12 cellular contexts compared by ENCODE assay signal in the genomic region with DNA sequence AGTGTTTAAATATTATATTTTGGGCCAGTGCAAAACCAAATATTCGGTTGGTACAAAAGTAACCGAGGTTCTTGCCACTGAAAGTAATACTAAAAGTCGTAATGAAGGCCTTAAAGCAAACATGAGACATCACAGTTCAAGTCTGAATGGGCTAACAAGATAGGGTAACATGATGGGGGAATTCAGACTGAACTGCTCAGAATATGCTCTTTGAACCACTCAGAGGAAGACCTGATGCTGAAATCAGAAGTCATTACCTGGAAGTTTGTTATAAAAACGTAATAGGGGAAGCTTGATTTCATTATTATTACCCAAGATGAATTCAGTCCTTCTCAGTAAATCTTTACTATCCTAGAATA. TPM values are rescaled to one million over a fixed set of nuclear protein-coding genes. Genes with fewer than 3 reads are reported as not detected.
DNase-seq lines count a peak whose midpoint lies in the region; ATAC-seq and TF ChIP-seq lines count a peak whose summit lies in the region.
"Had no signal": no experiment of that assay in that cellular context is flagged by ENCODE, and none has a peak within 500 bp of the region (broad histone marks: within the 10 kb centered on the region; RNA-seq: fewer than 3 reads in every experiment).

No MANE protein-coding gene starts in this region.

- peak overlapping the region; percentile 51 to 77 for H3K4me3 Mint-ChIP-seq in activated T-cell treated with anti-CD3 and anti-CD28 coated beads, Interleukin-2, amount 50 U/mL, for 72 hours
- peak overlapping the region; percentile 30 for H3K4me3 Mint-ChIP-seq in activated T-helper 1 cell treated with anti-CD3 and anti-CD28 coated beads, Interleukin-12 subunit alpha, Interleukin-12 subunit beta, Interleukin-2, Interleukin-4 antibody, amounts not matched to agents 30 ng/mL and 10 ng/mL and 1 ng/mL, durations not matched to agents 14 hours and 24 hours and 36 hours

- no peak overlapping the region for H3K27ac ChIP-seq in foreskin keratinocyte

- no peak for TF ChIP-seq CTCF in foreskin keratinocyte (conservative IDR thresholded peaks at IDR 0.05)

- H3K4me1 ChIP-seq in foreskin keratinocyte, result no peaks in the 10 kb centered on the region

- intact Hi-C loops in activated T-helper 1 cell treated with anti-CD3 and anti-CD28 coated beads, Interleukin-12 subunit alpha, Interleukin-12 subunit beta, Interleukin-2, Interleukin-4 antibody, amounts not matched to agents 30 ng/mL and 10 ng/mL and 1 ng/mL, durations not matched to agents 14 hours and 24 hours and 36 hours (cut with micrococcal nuclease), result loop anchor here (1.0 to 5.0 kb wide), 9 partner anchors 8 to 1840 kb away; partner anchors contain the start of gene SRSF7

- ATAC-seq in activated T-cell treated with anti-CD3 and anti-CD28 coated beads, Interleukin-2, amount 50 U/mL, for 72 hours (replicated peaks in 1 of 2), result peak; percentile 87 to 91
- ATAC-seq in GM21423 (IDR thresholded peaks at IDR 0.05; ENCODE audit: unreplicated experiment), result peak; percentile 52
- peak; percentile 89 for ATAC-seq in stimulated activated naive CD8-positive, alpha-beta T cell treated with anti-CD3 and anti-CD28 coated beads, Interleukin-15, Interleukin-2, amounts not matched to agents 100 U/mL and 50 U/mL, for 24 hours
- no peak for ATAC-seq in foreskin keratinocyte
- ATAC-seq in GM18861 (IDR thresholded peaks at IDR 0.05; ENCODE audit: unreplicated experiment), result no peak
- no peak for ATAC-seq in GM21360 (IDR thresholded peaks at IDR 0.05; ENCODE audit: unreplicated experiment)

- peaks cover 0 to 4% of the 10 kb centered on the region in 2 donors for H3K9me3 Mint-ChIP-seq in activated T-cell treated with anti-CD3 and anti-CD28 coated beads, Interleukin-2, amount 50 U/mL, for 72 hours
- H3K9me3 Mint-ChIP-seq in activated T-helper 1 cell treated with anti-CD3 and anti-CD28 coated beads, Interleukin-12 subunit alpha, Interleukin-12 subunit beta, Interleukin-2, Interleukin-4 antibody, amounts not matched to agents 30 ng/mL and 10 ng/mL and 1 ng/mL, durations not matched to agents 14 hours and 24 hours and 36 hours, result peaks cover 9% of the 10 kb centered on the region

- peaks cover 0 to 11% of the 10 kb centered on the region in 2 donors for H3K36me3 Mint-ChIP-seq in activated T-cell treated with anti-CD3 and anti-CD28 coated beads, Interleukin-2, amount 50 U/mL, for 72 hours (ENCODE audit: insufficient read depth in 2 of 2)
- H3K36me3 Mint-ChIP-seq in activated T-helper 1 cell treated with anti-CD3 and anti-CD28 coated beads, Interleukin-12 subunit alpha, Interleukin-12 subunit beta, Interleukin-2, Interleukin-4 antibody, amounts not matched to agents 30 ng/mL and 10 ng/mL and 1 ng/mL, durations not matched to agents 14 hours and 24 hours and 36 hours (ENCODE audit: low read depth), result peaks cover 20% of the 10 kb centered on the region

- no peaks in the 10 kb centered on the region for H3K27me3 ChIP-seq in foreskin keratinocyte

- DNase-seq in activated T-cell treated with anti-CD3 and anti-CD28 coated beads, Interleukin-2, amount 50 U/mL, for 72 hours, result no peak
- DNase-seq in activated T-cell treated with anti-CD3 and anti-CD28 coated beads, Interleukin-2, amount 50 U/mL, for 1 hour, result no peak
- DNase-seq in activated T-helper 1 cell treated with anti-CD3 and anti-CD28 coated beads, Interleukin-12 subunit alpha, Interleukin-12 subunit beta, Interleukin-2, Interleukin-4 antibody, amounts not matched to agents 30 ng/mL and 10 ng/mL and 1 ng/mL, durations not matched to agents 14 hours and 24 hours and 36 hours (ENCODE audit: low spot score), result no peak
- no peak for DNase-seq in stimulated activated naive CD8-positive, alpha-beta T cell treated with anti-CD3 and anti-CD28 coated beads, Interleukin-15, Interleukin-2, amounts not matched to agents 100 U/mL and 50 U/mL, for 24 hours
- no peak for DNase-seq in foreskin keratinocyte
- DNase-seq: foreskin fibroblast, Karpas-422, NCI-H1417 treated with DMSO at 0.1 percent for 48 hours had no signal

- H3K27ac Mint-ChIP-seq in activated T-cell treated with anti-CD3 and anti-CD28 coated beads, Interleukin-2, amount 50 U/mL, for 72 hours, result peak overlapping the region; percentile 55
- peak overlapping the region; percentile 91 for H3K27ac Mint-ChIP-seq in activated T-helper 1 cell treated with anti-CD3 and anti-CD28 coated beads, Interleukin-12 subunit alpha, Interleukin-12 subunit beta, Interleukin-2, Interleukin-4 antibody, amounts not matched to agents 30 ng/mL and 10 ng/mL and 1 ng/mL, durations not matched to agents 14 hours and 24 hours and 36 hours

- peaks cover 79% of the 10 kb centered on the region for H3K4me1 Mint-ChIP-seq in activated T-cell treated with anti-CD3 and anti-CD28 coated beads, Interleukin-2, amount 50 U/mL, for 72 hours (ENCODE audit: low read depth)
- peaks cover 77% of the 10 kb centered on the region for H3K4me1 Mint-ChIP-seq in activated T-helper 1 cell treated with anti-CD3 and anti-CD28 coated beads, Interleukin-12 subunit alpha, Interleukin-12 subunit beta, Interleukin-2, Interleukin-4 antibody, amounts not matched to agents 30 ng/mL and 10 ng/mL and 1 ng/mL, durations not matched to agents 14 hours and 24 hours and 36 hours (ENCODE audit: low read depth)

- H3K27me3 Mint-ChIP-seq in activated T-cell treated with anti-CD3 and anti-CD28 coated beads, Interleukin-2, amount 50 U/mL, for 72 hours (ENCODE audit: low read depth), result no peaks in the 10 kb centered on the region
- no peaks in the 10 kb centered on the region for H3K27me3 Mint-ChIP-seq in activated T-helper 1 cell treated with anti-CD3 and anti-CD28 coated beads, Interleukin-12 subunit alpha, Interleukin-12 subunit beta, Interleukin-2, Interleukin-4 antibody, amounts not matched to agents 30 ng/mL and 10 ng/mL and 1 ng/mL, durations not matched to agents 14 hours and 24 hours and 36 hours (ENCODE audit: insufficient read depth)

RNA-seq across cellular contexts. Expression of gene CDKL4, which starts 26.6 kb away (rescaled TPM):
- under 1 TPM in 1 of 2 donors, not detected in 1; 0.30 TPM for total RNA-seq in activated T-cell treated with anti-CD3 and anti-CD28 coated beads, Interleukin-2, amount 50 U/mL, for 72 hours
- 0.20 TPM in 1 of 2 replicates, not detected in the other for total RNA-seq in activated T-helper 1 cell treated with anti-CD3 and anti-CD28 coated beads, Interleukin-12 subunit alpha, Interleukin-12 subunit beta, Interleukin-2, Interleukin-4 antibody, amounts not matched to agents 30 ng/mL and 10 ng/mL and 1 ng/mL, durations not matched to agents 14 hours and 24 hours and 36 hours
- not detected in 2 replicates for total RNA-seq in foreskin keratinocyte
- polyA plus RNA-seq in foreskin keratinocyte, result 0.04 TPM in 1 of 2 replicates, not detected in the other
- polyA plus RNA-seq: neural cell had no signal

Comparison
In these comparisons a context has a peak if more than half of its experiments do, and no peak if none do; other contexts are left out.
1. ATAC-seq: peak in activated T-cell treated with anti-CD3 and anti-CD28 coated beads, Interleukin-2, amount 50 U/mL, for 72 hours (2 of 2), GM21423 (single experiment) and stimulated activated naive CD8-positive, alpha-beta T cell treated with anti-CD3 and anti-CD28 coated beads, Interleukin-15, Interleukin-2, amounts not matched to agents 100 U/mL and 50 U/mL, for 24 hours (single experiment); none in foreskin keratinocyte (single experiment), GM18861 (single experiment) and GM21360 (single experiment).